8 cellular contexts compared by ENCODE assay signal in genomic region chr21:20998456-20998789, GRCh38. TPM values are rescaled to one million over a fixed set of nuclear protein-coding genes. Genes with fewer than 3 reads are reported as not detected.
A peak's percentile ranks its signal among the peaks of the same experiment; 100 is the strongest.
DNase-seq lines count a peak whose midpoint lies in the region; ATAC-seq and TF ChIP-seq lines count a peak whose summit lies in the region.

No MANE protein-coding gene starts in this region.

- ATAC-seq in activated B cell treated with CpG ODN at 0.5 μM for 24 hours (ENCODE audit: low read depth) (peak; percentile 8), GM18861 (IDR thresholded peaks at IDR 0.05; ENCODE audit: unreplicated experiment) (no peak)
- no peak for ATAC-seq in stimulated activated naive CD8-positive, alpha-beta T cell treated with anti-CD3 and anti-CD28 coated beads, Interleukin-15, amount 100 ng/mL, for 72 hours

- H3K4me3 ChIP-seq in iPS-11a (ENCODE audit: low read depth, low read length): peak overlapping the region; percentile 65

- no peak overlapping the region for H3K27ac Mint-ChIP-seq in activated B cell treated with CpG ODN at 0.5 μM for 24 hours
- H3K27ac Mint-ChIP-seq in stimulated activated naive CD8-positive, alpha-beta T cell treated with anti-CD3 and anti-CD28 coated beads, Interleukin-15, amount 100 ng/mL, for 72 hours: no peak overlapping the region

- no peak for TF ChIP-seq CTCF in activated B cell treated with CpG ODN at 0.5 μM for 24 hours (IDR thresholded peaks at IDR 0.05)

- no peaks in the 10 kb centered on the region for H3K9me3 Mint-ChIP-seq in activated B cell treated with CpG ODN at 0.5 μM for 24 hours
- no peaks in the 10 kb centered on the region for H3K9me3 Mint-ChIP-seq in stimulated activated naive CD8-positive, alpha-beta T cell treated with anti-CD3 and anti-CD28 coated beads, Interleukin-15, amount 100 ng/mL, for 72 hours

- POLR2A ChIA-PET in activated B cell treated with CpG ODN at 0.5 μM for 24 hours (lab: Charles Lee): no interaction called here

- CTCF ChIA-PET in activated B cell treated with CpG ODN at 0.5 μM for 24 hours (lab: Charles Lee): interaction anchor here (0.7 kb wide), 2 partner anchors 162 to 1705 kb away, joined by 3 to 4 read pairs; no protein-coding TSS in a partner anchor

- peak overlapping the region; percentile 78 for H3K4me3 Mint-ChIP-seq in activated B cell treated with CpG ODN at 0.5 μM for 24 hours
- peak overlapping the region; percentile 58 to 62 for H3K4me3 Mint-ChIP-seq in stimulated activated naive CD8-positive, alpha-beta T cell treated with anti-CD3 and anti-CD28 coated beads, Interleukin-15, amount 100 ng/mL, for 72 hours

- intact Hi-C loops in activated B cell treated with CpG ODN at 0.5 μM for 24 hours (cut with micrococcal nuclease): loop anchor here (5.0 kb wide), 1 partner anchor 924 kb away; no protein-coding TSS in a partner anchor

- DNase-seq in NCI-H748 treated with DMSO at 0.1 percent for 48 hours (lab: John Stamatoyannopoulos, UW) (peak; percentile 25), NCI-H748 (lab: John Stamatoyannopoulos, UW; ENCODE audit: unreplicated experiment) (no peak), activated B cell treated with CpG ODN at 0.5 μM for 24 hours (no peak), AML-193 (lab: John Stamatoyannopoulos, UW) (no peak), putamen (ENCODE audit: low spot score) (no peak)
- no peak for DNase-seq in stimulated activated naive CD8-positive, alpha-beta T cell treated with anti-CD3 and anti-CD28 coated beads, Interleukin-15, amount 100 ng/mL, for 72 hours

- H3K4me1 Mint-ChIP-seq in activated B cell treated with CpG ODN at 0.5 μM for 24 hours: peaks cover 16% of the 10 kb centered on the region
- H3K4me1 Mint-ChIP-seq in stimulated activated naive CD8-positive, alpha-beta T cell treated with anti-CD3 and anti-CD28 coated beads, Interleukin-15, amount 100 ng/mL, for 72 hours: peaks cover 9% of the 10 kb centered on the region

- peaks cover 21% of the 10 kb centered on the region for H3K27me3 Mint-ChIP-seq in activated B cell treated with CpG ODN at 0.5 μM for 24 hours
- peaks cover 53% of the 10 kb centered on the region for H3K27me3 Mint-ChIP-seq in stimulated activated naive CD8-positive, alpha-beta T cell treated with anti-CD3 and anti-CD28 coated beads, Interleukin-15, amount 100 ng/mL, for 72 hours

- H3K36me3 Mint-ChIP-seq in activated B cell treated with CpG ODN at 0.5 μM for 24 hours (ENCODE audit: low read depth): no peaks in the 10 kb centered on the region

RNA-seq across cellular contexts. Expression of gene NCAM2, which starts 0.2 kb away (rescaled TPM):
- total RNA-seq in activated B cell treated with CpG ODN at 0.5 μM for 24 hours: not detected in 2 replicates
